13 cellular contexts compared by ENCODE assay signal in genomic region chr20:10660661-10661060, GRCh38. TPM values are rescaled to one million over a fixed set of nuclear protein-coding genes. Genes with fewer than 3 reads are reported as not detected.
DNase-seq lines count a peak whose midpoint lies in the region; ATAC-seq, FAIRE-seq and TF ChIP-seq lines count a peak whose summit lies in the region.
"Had no signal": no experiment of that assay in that cellular context is flagged by ENCODE, and none has a peak within 500 bp of the region (broad histone marks: within the 10 kb centered on the region; RNA-seq: fewer than 3 reads in every experiment).

No MANE protein-coding gene starts in this region.

- DNase-seq in bronchial epithelial cell (ENCODE audit: low read depth) (peak; percentile 61), lower lobe of right lung (no peak), stomach (no peak), DMS79 treated with DMSO at 0.1 percent for 48 hours (lab: John Stamatoyannopoulos, UW) (no peak)
- no peak for DNase-seq in stimulated activated CD4-positive, alpha-beta T cell treated with anti-CD3 and anti-CD28 coated beads, Interleukin-15, amount 100 ng/mL, for 24 hours
- DNase-seq in activated T-helper 1 cell treated with anti-CD3 and anti-CD28 coated beads, Interleukin-12 subunit alpha, Interleukin-12 subunit beta, Interleukin-2, Interleukin-4 antibody, amounts not matched to agents 30 ng/mL and 10 ng/mL and 1 ng/mL, durations not matched to agents 14 hours and 24 hours and 36 hours (ENCODE audit: low spot score): no peak
- DNase-seq: activated CD8-positive, alpha-beta memory T cell treated with anti-CD3 and anti-CD28 coated beads, Interleukin-2, amount 10 ng/mL, durations not matched to agents 7 days and 5 days; CD4-positive, alpha-beta T cell; hippocampal formation; stimulated activated CD8-positive, alpha-beta memory T cell treated with anti-CD3 and anti-CD28 coated beads, Interleukin-4, amount 100 ng/mL, for 48 hours had no signal

- no peak for FAIRE-seq in bronchial epithelial cell (lab: Jason Lieb, UNC)
- FAIRE-seq: TTC549 had no signal

- CTCF ChIA-PET in HEK293 (lab: Yijun Ruan, JAX): no interaction called here

- H3K27me3 ChIP-seq in bronchial epithelial cell (ENCODE audit: control insufficient read depth, insufficient read depth, low read length) (no peaks in the 10 kb centered on the region), lower lobe of right lung (ENCODE audit: low read depth) (no peaks in the 10 kb centered on the region), stomach (no peaks in the 10 kb centered on the region)

- ATAC-seq in lower lobe of right lung: peak in 1 of 2 donors; percentile 37
- ATAC-seq in HG03108 (IDR thresholded peaks at IDR 0.05; ENCODE audit: unreplicated experiment): no peak
- ATAC-seq: activated CD8-positive, alpha-beta memory T cell treated with anti-CD3 and anti-CD28 coated beads, Interleukin-2, amount 10 ng/mL, durations not matched to agents 7 days and 5 days had no signal

- H3K9me3 ChIP-seq in HEK293 (ENCODE audit: control insufficient read depth, insufficient read depth, low read depth, low read length) (no peaks in the 10 kb centered on the region), lower lobe of right lung (no peaks in the 10 kb centered on the region), stomach (no peaks in the 10 kb centered on the region)

- H3K4me3 Mint-ChIP-seq in activated T-helper 1 cell treated with anti-CD3 and anti-CD28 coated beads, Interleukin-12 subunit alpha, Interleukin-12 subunit beta, Interleukin-2, Interleukin-4 antibody, amounts not matched to agents 30 ng/mL and 10 ng/mL and 1 ng/mL, durations not matched to agents 14 hours and 24 hours and 36 hours: no peak overlapping the region
- H3K4me3 Mint-ChIP-seq: activated CD8-positive, alpha-beta memory T cell treated with anti-CD3 and anti-CD28 coated beads, Interleukin-2, amount 10 ng/mL, durations not matched to agents 7 days and 5 days; CD4-positive, alpha-beta T cell had no signal

- intact Hi-C loops in lower lobe of right lung (cut with DNase I): no loop called here
- intact Hi-C loops in stomach (cut with DNase I; ENCODE audit: low total_unique reads): no loop called here
- intact Hi-C loops in activated T-helper 1 cell treated with anti-CD3 and anti-CD28 coated beads, Interleukin-12 subunit alpha, Interleukin-12 subunit beta, Interleukin-2, Interleukin-4 antibody, amounts not matched to agents 30 ng/mL and 10 ng/mL and 1 ng/mL, durations not matched to agents 14 hours and 24 hours and 36 hours (cut with micrococcal nuclease): no loop called here

- WGBS in stomach, 5 donors: 70 to 80% (median 75%) methylated on average over 11 of the region's 11 CpGs

- peaks cover 15% of the 10 kb centered on the region for H3K27me3 Mint-ChIP-seq in activated T-helper 1 cell treated with anti-CD3 and anti-CD28 coated beads, Interleukin-12 subunit alpha, Interleukin-12 subunit beta, Interleukin-2, Interleukin-4 antibody, amounts not matched to agents 30 ng/mL and 10 ng/mL and 1 ng/mL, durations not matched to agents 14 hours and 24 hours and 36 hours (ENCODE audit: insufficient read depth)

- H3K27ac ChIP-seq in HEK293 (ENCODE audit: extremely low read depth, low read depth, low read length) (no peak overlapping the region), lower lobe of right lung (peak overlapping the region; percentile 63), stomach (peak overlapping the region in 4 of 5 donors; percentile 49 to 67 (median 61))

- H3K4me1 ChIP-seq in HEK293 (ENCODE audit: control insufficient read depth, insufficient read depth, low read length) (peaks cover 20% of the 10 kb centered on the region), lower lobe of right lung (peaks cover 53% of the 10 kb centered on the region), stomach (peaks cover 38 to 90% (median 63%) of the 10 kb centered on the region in 4 donors)

- TF ChIP-seq CTCF in HEK293 (tag by site-specific recombination; IDR thresholded peaks at IDR 0.05) (no peak), bronchial epithelial cell (IDR thresholded peaks at IDR 0.05; ENCODE audit: insufficient read depth, low read length, severe bottlenecking) (no peak), lower lobe of right lung (IDR thresholded peaks at IDR 0.05) (no peak), stomach (IDR thresholded peaks at IDR 0.05) (no peak)

- H3K4me3 ChIP-seq in HEK293 (ENCODE audit: low read depth, low read length): no peak overlapping the region
- H3K4me3 ChIP-seq in bronchial epithelial cell (ENCODE audit: low read depth, low read length): no peak overlapping the region
- no peak overlapping the region for H3K4me3 ChIP-seq in lower lobe of right lung
- peak overlapping the region in 1 of 4 donors; percentile 6 for H3K4me3 ChIP-seq in stomach

- H3K4me1 Mint-ChIP-seq in activated T-helper 1 cell treated with anti-CD3 and anti-CD28 coated beads, Interleukin-12 subunit alpha, Interleukin-12 subunit beta, Interleukin-2, Interleukin-4 antibody, amounts not matched to agents 30 ng/mL and 10 ng/mL and 1 ng/mL, durations not matched to agents 14 hours and 24 hours and 36 hours (ENCODE audit: low read depth): no peaks in the 10 kb centered on the region
- H3K4me1 Mint-ChIP-seq: activated CD8-positive, alpha-beta memory T cell treated with anti-CD3 and anti-CD28 coated beads, Interleukin-2, amount 10 ng/mL, durations not matched to agents 7 days and 5 days had no signal

- H3K36me3 Mint-ChIP-seq in activated T-helper 1 cell treated with anti-CD3 and anti-CD28 coated beads, Interleukin-12 subunit alpha, Interleukin-12 subunit beta, Interleukin-2, Interleukin-4 antibody, amounts not matched to agents 30 ng/mL and 10 ng/mL and 1 ng/mL, durations not matched to agents 14 hours and 24 hours and 36 hours (ENCODE audit: low read depth): no peaks in the 10 kb centered on the region
- H3K36me3 Mint-ChIP-seq: activated CD8-positive, alpha-beta memory T cell treated with anti-CD3 and anti-CD28 coated beads, Interleukin-2, amount 10 ng/mL, durations not matched to agents 7 days and 5 days had no signal

- no peak for TF ChIP-seq POLR2A in stomach (IDR thresholded peaks at IDR 0.05)

- POLR2A ChIA-PET in HEK293 (lab: Yijun Ruan, JAX): interaction anchor here (2.4 kb wide), 1 partner anchor 10 kb away, joined by 6 read pairs; no protein-coding TSS in a partner anchor

- peaks cover 7 to 72% of the 10 kb centered on the region in 2 experiments for H3K36me3 ChIP-seq in HEK293 (ENCODE audit: control insufficient read depth in 2 of 2, insufficient read depth in 1 of 2, low read length in 2 of 2)
- H3K36me3 ChIP-seq in bronchial epithelial cell (ENCODE audit: control insufficient read depth, insufficient read depth, low read length): peaks cover 45% of the 10 kb centered on the region
- peaks cover 82% of the 10 kb centered on the region for H3K36me3 ChIP-seq in lower lobe of right lung
- peaks cover 51 to 88% (median 76%) of the 10 kb centered on the region in 4 donors for H3K36me3 ChIP-seq in stomach

- no peak overlapping the region for H3K27ac Mint-ChIP-seq in activated T-helper 1 cell treated with anti-CD3 and anti-CD28 coated beads, Interleukin-12 subunit alpha, Interleukin-12 subunit beta, Interleukin-2, Interleukin-4 antibody, amounts not matched to agents 30 ng/mL and 10 ng/mL and 1 ng/mL, durations not matched to agents 14 hours and 24 hours and 36 hours
- H3K27ac Mint-ChIP-seq: activated CD8-positive, alpha-beta memory T cell treated with anti-CD3 and anti-CD28 coated beads, Interleukin-2, amount 10 ng/mL, durations not matched to agents 7 days and 5 days; CD4-positive, alpha-beta T cell had no signal

- no peak for TF ChIP-seq EP300 in stomach (IDR thresholded peaks at IDR 0.05)

- no peaks in the 10 kb centered on the region for H3K9me3 Mint-ChIP-seq in activated T-helper 1 cell treated with anti-CD3 and anti-CD28 coated beads, Interleukin-12 subunit alpha, Interleukin-12 subunit beta, Interleukin-2, Interleukin-4 antibody, amounts not matched to agents 30 ng/mL and 10 ng/mL and 1 ng/mL, durations not matched to agents 14 hours and 24 hours and 36 hours
- H3K9me3 Mint-ChIP-seq: CD4-positive, alpha-beta T cell had no signal

TF ChIP-seq in HEK293, 187 proteins besides CTCF, POLR2A, EP300 and RAD21:
- peak; percentile 66; the same call in 1 of the 2 replicates for TF ChIP-seq FEZF1 (tag by site-specific recombination; IDR thresholded peaks at IDR 0.05)
- TF ChIP-seq ZNF302 (tag by site-specific recombination; IDR thresholded peaks at IDR 0.05; ENCODE audit: low read depth): no peak

RNA-seq across cellular contexts. Expression of gene JAG1, which starts 13.1 kb away (rescaled TPM):
- total RNA-seq in bronchial epithelial cell (225 and 310 TPM in 2 replicates), lower lobe of right lung (60.1 TPM), stomach (100 to 1,000 TPM in 1 of 5 donors, 10 to 100 TPM in 4; 54.8 to 133 (median 95.0) TPM)
- 10 to 100 TPM in 1 of 3 donors, 1 to 10 TPM in 2; 5.2 to 26.3 (median 7.5) TPM for polyA plus RNA-seq in stomach
- 1.3 and 1.4 TPM in 2 replicates for total RNA-seq in activated T-helper 1 cell treated with anti-CD3 and anti-CD28 coated beads, Interleukin-12 subunit alpha, Interleukin-12 subunit beta, Interleukin-2, Interleukin-4 antibody, amounts not matched to agents 30 ng/mL and 10 ng/mL and 1 ng/mL, durations not matched to agents 14 hours and 24 hours and 36 hours

Comparison
In these comparisons a context has a peak if more than half of its experiments do, and no peak if none do; other contexts are left out.
1. RNA of gene JAG1, which starts 13.1 kb away (total RNA-seq): 225 to 310 TPM in bronchial epithelial cell, 54.8 to 133 TPM in stomach and 60.1 TPM in lower lobe of right lung (single experiment); 1.3 to 1.4 TPM in activated T-helper 1 cell treated with anti-CD3 and anti-CD28 coated beads, Interleukin-12 subunit alpha, Interleukin-12 subunit beta, Interleukin-2, Interleukin-4 antibody, amounts not matched to agents 30 ng/mL and 10 ng/mL and 1 ng/mL, durations not matched to agents 14 hours and 24 hours and 36 hours; every median in the first group is over 10 times any median in the second.